Comparison of ENCODE assay signal across 1 cellular context in genomic region chr11:114315749-114316368, GRCh38.
TF ChIP-seq lines count a peak whose summit lies in the region.

No MANE protein-coding gene starts in this region.

TF ChIP-seq in HepG2, 621 proteins besides CTCF, POLR2A, EP300 and RAD21 (continued from another document and continues in another):
- TF ChIP-seq PAXIP1 (CRISPR knock-in tag; conservative IDR thresholded peaks at IDR 0.05) = peak; percentile 79
- peak; percentile 96 for TF ChIP-seq TBX2 (CRISPR knock-in tag; IDR thresholded peaks at IDR 0.05; ENCODE audit: borderline replicate concordance)
- no peak for TF ChIP-seq KDM2A (CRISPR knock-in tag; IDR thresholded peaks at IDR 0.05; ENCODE audit: borderline replicate concordance, low read depth)
- no peak for TF ChIP-seq POLR2AphosphoS2 (IDR thresholded peaks at IDR 0.05; ENCODE audit: low read depth, low read length)
- peak; percentile 86; the same call in 1 of the 2 replicates for TF ChIP-seq SKIL (CRISPR knock-in tag; IDR thresholded peaks at IDR 0.05; ENCODE audit: borderline replicate concordance)
- peak; percentile 65; the same call in 1 of the 2 replicates for TF ChIP-seq FOXA1 (IDR thresholded peaks at IDR 0.05)
- peak; percentile 96 for TF ChIP-seq FOXA1 (CRISPR knock-in tag; IDR thresholded peaks at IDR 0.05)
- peak; percentile 37; the same call in 1 of the 2 replicates for TF ChIP-seq ATF1 (CRISPR knock-in tag; IDR thresholded peaks at IDR 0.05)
- peak; percentile 77 for TF ChIP-seq ELF3 (CRISPR knock-in tag; IDR thresholded peaks at IDR 0.05)
- 0 out of 2 replicates have a peak, but pooled peaks have one; percentile 31 for TF ChIP-seq ZNF615 (CRISPR knock-in tag; IDR thresholded peaks at IDR 0.05; ENCODE audit: borderline replicate concordance)
- peak; percentile 76 for TF ChIP-seq GATAD2A (CRISPR knock-in tag; IDR thresholded peaks at IDR 0.05)
- TF ChIP-seq NKX3-1 (CRISPR knock-in tag; IDR thresholded peaks at IDR 0.05) = no peak
- peak; percentile 68; the same call in 1 of the 2 replicates for TF ChIP-seq MIXL1 (CRISPR knock-in tag; IDR thresholded peaks at IDR 0.05)
- TF ChIP-seq SMAD1 (CRISPR knock-in tag; IDR thresholded peaks at IDR 0.05; ENCODE audit: borderline replicate concordance, low read depth) = no peak
- TF ChIP-seq ZFP62 (CRISPR knock-in tag; IDR thresholded peaks at IDR 0.05) = no peak
- TF ChIP-seq ZNF263 (CRISPR knock-in tag; IDR thresholded peaks at IDR 0.05) = 0 out of 2 replicates have a peak, but pooled peaks have one; percentile 41
- TF ChIP-seq YY1 (IDR thresholded peaks at IDR 0.05; ENCODE audit: insufficient read depth, insufficient replicate concordance, low read depth, low read length) = no peak
- TF ChIP-seq HNF1A (IDR thresholded peaks at IDR 0.05; ENCODE audit: low read depth) = peak; percentile 54; the same call in 1 of the 2 replicates
- TF ChIP-seq HNF1A (CRISPR knock-in tag; IDR thresholded peaks at IDR 0.05; ENCODE audit: borderline replicate concordance) = peak; percentile 31; the same call in 1 of the 2 replicates
- TF ChIP-seq SALL1 (CRISPR knock-in tag; IDR thresholded peaks at IDR 0.05) = peak; percentile 59; the same call in 1 of the 2 replicates
- peak; percentile 65 for TF ChIP-seq MED1 (CRISPR knock-in tag; IDR thresholded peaks at IDR 0.05)
- TF ChIP-seq TERF1 (CRISPR knock-in tag; IDR thresholded peaks at IDR 0.05) = no peak
- 0 out of 2 replicates have a peak, but pooled peaks have one; percentile 60 for TF ChIP-seq ZNF124 (CRISPR knock-in tag; IDR thresholded peaks at IDR 0.05)
- TF ChIP-seq ZNF430 (CRISPR knock-in tag; IDR thresholded peaks at IDR 0.05) = 0 out of 2 replicates have a peak, but pooled peaks have one; percentile 28
- no peak for TF ChIP-seq ZNF367 (CRISPR knock-in tag; IDR thresholded peaks at IDR 0.05; ENCODE audit: borderline replicate concordance)
- TF ChIP-seq ZNF337 (CRISPR knock-in tag; IDR thresholded peaks at IDR 0.05; ENCODE audit: borderline replicate concordance, low read depth) = no peak
- TF ChIP-seq SALL2 (CRISPR knock-in tag; IDR thresholded peaks at IDR 0.05) = no peak
- 0 out of 2 replicates have a peak, but pooled peaks have one; percentile 45 for TF ChIP-seq RNF2 (conservative IDR thresholded peaks at IDR 0.05; ENCODE audit: low read depth)
- no peak for TF ChIP-seq IKZF4 (CRISPR knock-in tag; IDR thresholded peaks at IDR 0.05; ENCODE audit: borderline replicate concordance, low read depth, not compliant biosample characterization)
- TF ChIP-seq SOX13 (IDR thresholded peaks at IDR 0.05) = 0 out of 2 replicates have a peak, but pooled peaks have one; percentile 30
- peak in 1 of 2 experiments; percentile 78; a peak in 2 of 4 replicates for TF ChIP-seq SOX13 (CRISPR knock-in tag; conservative IDR thresholded peaks at IDR 0.05 in 1 of 2, IDR thresholded peaks at IDR 0.05 in 1 of 2)
- TF ChIP-seq IKZF5 (CRISPR knock-in tag; IDR thresholded peaks at IDR 0.05) = peak; percentile 54; the same call in 1 of the 2 replicates
- no peak for TF ChIP-seq NFKB2 (CRISPR knock-in tag; IDR thresholded peaks at IDR 0.05; ENCODE audit: borderline replicate concordance)
- TF ChIP-seq FUBP1 (CRISPR knock-in tag; IDR thresholded peaks at IDR 0.05; ENCODE audit: borderline replicate concordance) = no peak
- TF ChIP-seq ZNF446 (CRISPR knock-in tag; IDR thresholded peaks at IDR 0.05) = no peak
- TF ChIP-seq FIP1L1 (IDR thresholded peaks at IDR 0.05; ENCODE audit: borderline replicate concordance, insufficient read depth, low read depth, low read length) = no peak
- TF ChIP-seq ZNF558 (CRISPR knock-in tag; IDR thresholded peaks at IDR 0.05; ENCODE audit: borderline replicate concordance) = no peak
- no peak for TF ChIP-seq AKNA (CRISPR knock-in tag; IDR thresholded peaks at IDR 0.05; ENCODE audit: borderline replicate concordance)
- peak; percentile 96 for TF ChIP-seq HMG20A (CRISPR knock-in tag; IDR thresholded peaks at IDR 0.05; ENCODE audit: borderline replicate concordance)
- peak; percentile 79; the same call in 1 of the 2 replicates for TF ChIP-seq SMAD3 (CRISPR knock-in tag; IDR thresholded peaks at IDR 0.05)
- no peak for TF ChIP-seq NR3C1 (CRISPR knock-in tag; IDR thresholded peaks at IDR 0.05)
- peak; percentile 79; the same call in 1 of the 2 replicates for TF ChIP-seq ZNF317 (CRISPR knock-in tag; IDR thresholded peaks at IDR 0.05)
- peak; percentile 89 to 96; a peak in 3 of 4 replicates for TF ChIP-seq NR2F1 (CRISPR knock-in tag; IDR thresholded peaks at IDR 0.05)
